1 cellular context compared by ENCODE assay signal in the genomic region with DNA sequence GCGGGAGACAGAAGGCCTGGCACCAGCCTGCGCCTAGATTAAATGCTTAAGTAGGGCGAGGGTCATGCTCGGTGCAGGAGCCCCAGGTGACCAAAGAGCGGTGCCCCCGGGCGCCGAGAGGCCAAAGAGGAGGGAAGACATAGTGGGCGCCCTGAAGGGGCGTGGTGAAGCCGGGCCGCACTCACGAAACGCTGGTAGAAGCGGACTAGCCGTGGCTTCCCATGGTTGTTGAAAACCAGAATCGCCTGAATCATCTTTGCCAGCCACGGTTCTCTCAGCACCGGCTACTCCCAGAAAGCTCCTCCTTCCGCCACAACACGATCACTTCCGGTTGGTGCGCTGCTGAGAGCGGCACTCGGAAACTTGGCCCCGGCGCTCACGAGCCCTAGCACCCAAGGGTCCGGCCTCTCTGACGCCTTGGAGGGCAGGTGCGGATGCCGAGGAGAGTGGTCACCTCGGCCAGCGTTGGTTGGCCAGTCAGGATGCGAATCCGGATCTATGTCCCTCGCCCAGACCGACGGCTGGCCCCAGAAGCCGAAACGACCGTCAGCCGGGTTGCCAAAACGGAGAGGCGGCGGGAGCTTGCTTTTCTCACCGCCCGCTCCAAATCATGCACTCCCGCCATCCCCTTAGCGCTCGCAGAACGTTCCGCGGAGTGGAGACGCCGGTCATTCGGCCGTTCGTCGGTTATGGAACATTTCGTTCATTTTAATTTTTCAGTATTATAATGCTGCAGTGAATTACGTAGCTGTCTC.
A peak's percentile ranks its signal among the peaks of the same experiment; 100 is the strongest.
TF ChIP-seq lines count a peak whose summit lies in the region.

A gene (minus strand): TSS at position 299 of the 755 bp plus-strand sequence. CDS start 45 bp downstream, at position 254.

TF ChIP-seq in K562, 482 proteins besides CTCF, POLR2A, EP300 and RAD21 (continued from another document and continues in another):
- TF ChIP-seq, protein P1, sequence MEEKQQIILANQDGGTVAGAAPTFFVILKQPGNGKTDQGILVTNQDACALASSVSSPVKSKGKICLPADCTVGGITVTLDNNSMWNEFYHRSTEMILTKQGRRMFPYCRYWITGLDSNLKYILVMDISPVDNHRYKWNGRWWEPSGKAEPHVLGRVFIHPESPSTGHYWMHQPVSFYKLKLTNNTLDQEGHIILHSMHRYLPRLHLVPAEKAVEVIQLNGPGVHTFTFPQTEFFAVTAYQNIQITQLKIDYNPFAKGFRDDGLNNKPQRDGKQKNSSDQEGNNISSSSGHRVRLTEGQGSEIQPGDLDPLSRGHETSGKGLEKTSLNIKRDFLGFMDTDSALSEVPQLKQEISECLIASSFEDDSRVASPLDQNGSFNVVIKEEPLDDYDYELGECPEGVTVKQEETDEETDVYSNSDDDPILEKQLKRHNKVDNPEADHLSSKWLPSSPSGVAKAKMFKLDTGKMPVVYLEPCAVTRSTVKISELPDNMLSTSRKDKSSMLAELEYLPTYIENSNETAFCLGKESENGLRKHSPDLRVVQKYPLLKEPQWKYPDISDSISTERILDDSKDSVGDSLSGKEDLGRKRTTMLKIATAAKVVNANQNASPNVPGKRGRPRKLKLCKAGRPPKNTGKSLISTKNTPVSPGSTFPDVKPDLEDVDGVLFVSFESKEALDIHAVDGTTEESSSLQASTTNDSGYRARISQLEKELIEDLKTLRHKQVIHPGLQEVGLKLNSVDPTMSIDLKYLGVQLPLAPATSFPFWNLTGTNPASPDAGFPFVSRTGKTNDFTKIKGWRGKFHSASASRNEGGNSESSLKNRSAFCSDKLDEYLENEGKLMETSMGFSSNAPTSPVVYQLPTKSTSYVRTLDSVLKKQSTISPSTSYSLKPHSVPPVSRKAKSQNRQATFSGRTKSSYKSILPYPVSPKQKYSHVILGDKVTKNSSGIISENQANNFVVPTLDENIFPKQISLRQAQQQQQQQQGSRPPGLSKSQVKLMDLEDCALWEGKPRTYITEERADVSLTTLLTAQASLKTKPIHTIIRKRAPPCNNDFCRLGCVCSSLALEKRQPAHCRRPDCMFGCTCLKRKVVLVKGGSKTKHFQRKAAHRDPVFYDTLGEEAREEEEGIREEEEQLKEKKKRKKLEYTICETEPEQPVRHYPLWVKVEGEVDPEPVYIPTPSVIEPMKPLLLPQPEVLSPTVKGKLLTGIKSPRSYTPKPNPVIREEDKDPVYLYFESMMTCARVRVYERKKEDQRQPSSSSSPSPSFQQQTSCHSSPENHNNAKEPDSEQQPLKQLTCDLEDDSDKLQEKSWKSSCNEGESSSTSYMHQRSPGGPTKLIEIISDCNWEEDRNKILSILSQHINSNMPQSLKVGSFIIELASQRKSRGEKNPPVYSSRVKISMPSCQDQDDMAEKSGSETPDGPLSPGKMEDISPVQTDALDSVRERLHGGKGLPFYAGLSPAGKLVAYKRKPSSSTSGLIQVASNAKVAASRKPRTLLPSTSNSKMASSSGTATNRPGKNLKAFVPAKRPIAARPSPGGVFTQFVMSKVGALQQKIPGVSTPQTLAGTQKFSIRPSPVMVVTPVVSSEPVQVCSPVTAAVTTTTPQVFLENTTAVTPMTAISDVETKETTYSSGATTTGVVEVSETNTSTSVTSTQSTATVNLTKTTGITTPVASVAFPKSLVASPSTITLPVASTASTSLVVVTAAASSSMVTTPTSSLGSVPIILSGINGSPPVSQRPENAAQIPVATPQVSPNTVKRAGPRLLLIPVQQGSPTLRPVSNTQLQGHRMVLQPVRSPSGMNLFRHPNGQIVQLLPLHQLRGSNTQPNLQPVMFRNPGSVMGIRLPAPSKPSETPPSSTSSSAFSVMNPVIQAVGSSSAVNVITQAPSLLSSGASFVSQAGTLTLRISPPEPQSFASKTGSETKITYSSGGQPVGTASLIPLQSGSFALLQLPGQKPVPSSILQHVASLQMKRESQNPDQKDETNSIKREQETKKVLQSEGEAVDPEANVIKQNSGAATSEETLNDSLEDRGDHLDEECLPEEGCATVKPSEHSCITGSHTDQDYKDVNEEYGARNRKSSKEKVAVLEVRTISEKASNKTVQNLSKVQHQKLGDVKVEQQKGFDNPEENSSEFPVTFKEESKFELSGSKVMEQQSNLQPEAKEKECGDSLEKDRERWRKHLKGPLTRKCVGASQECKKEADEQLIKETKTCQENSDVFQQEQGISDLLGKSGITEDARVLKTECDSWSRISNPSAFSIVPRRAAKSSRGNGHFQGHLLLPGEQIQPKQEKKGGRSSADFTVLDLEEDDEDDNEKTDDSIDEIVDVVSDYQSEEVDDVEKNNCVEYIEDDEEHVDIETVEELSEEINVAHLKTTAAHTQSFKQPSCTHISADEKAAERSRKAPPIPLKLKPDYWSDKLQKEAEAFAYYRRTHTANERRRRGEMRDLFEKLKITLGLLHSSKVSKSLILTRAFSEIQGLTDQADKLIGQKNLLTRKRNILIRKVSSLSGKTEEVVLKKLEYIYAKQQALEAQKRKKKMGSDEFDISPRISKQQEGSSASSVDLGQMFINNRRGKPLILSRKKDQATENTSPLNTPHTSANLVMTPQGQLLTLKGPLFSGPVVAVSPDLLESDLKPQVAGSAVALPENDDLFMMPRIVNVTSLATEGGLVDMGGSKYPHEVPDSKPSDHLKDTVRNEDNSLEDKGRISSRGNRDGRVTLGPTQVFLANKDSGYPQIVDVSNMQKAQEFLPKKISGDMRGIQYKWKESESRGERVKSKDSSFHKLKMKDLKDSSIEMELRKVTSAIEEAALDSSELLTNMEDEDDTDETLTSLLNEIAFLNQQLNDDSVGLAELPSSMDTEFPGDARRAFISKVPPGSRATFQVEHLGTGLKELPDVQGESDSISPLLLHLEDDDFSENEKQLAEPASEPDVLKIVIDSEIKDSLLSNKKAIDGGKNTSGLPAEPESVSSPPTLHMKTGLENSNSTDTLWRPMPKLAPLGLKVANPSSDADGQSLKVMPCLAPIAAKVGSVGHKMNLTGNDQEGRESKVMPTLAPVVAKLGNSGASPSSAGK (IDR thresholded peaks at IDR 0.05) = peak; percentile 96
- TF ChIP-seq, protein P2, sequence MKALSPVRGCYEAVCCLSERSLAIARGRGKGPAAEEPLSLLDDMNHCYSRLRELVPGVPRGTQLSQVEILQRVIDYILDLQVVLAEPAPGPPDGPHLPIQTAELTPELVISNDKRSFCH (CRISPR knock-in tag; IDR thresholded peaks at IDR 0.05) = no peak
- TF ChIP-seq, protein P2 (tag; IDR thresholded peaks at IDR 0.05) = peak; percentile 76; the same call in 1 of the 2 replicates
- TF ChIP-seq ZNF124 (CRISPR knock-in tag; IDR thresholded peaks at IDR 0.05) = no peak
- no peak for TF ChIP-seq SMARCE1 (IDR thresholded peaks at IDR 0.05)
- TF ChIP-seq, protein P3, sequence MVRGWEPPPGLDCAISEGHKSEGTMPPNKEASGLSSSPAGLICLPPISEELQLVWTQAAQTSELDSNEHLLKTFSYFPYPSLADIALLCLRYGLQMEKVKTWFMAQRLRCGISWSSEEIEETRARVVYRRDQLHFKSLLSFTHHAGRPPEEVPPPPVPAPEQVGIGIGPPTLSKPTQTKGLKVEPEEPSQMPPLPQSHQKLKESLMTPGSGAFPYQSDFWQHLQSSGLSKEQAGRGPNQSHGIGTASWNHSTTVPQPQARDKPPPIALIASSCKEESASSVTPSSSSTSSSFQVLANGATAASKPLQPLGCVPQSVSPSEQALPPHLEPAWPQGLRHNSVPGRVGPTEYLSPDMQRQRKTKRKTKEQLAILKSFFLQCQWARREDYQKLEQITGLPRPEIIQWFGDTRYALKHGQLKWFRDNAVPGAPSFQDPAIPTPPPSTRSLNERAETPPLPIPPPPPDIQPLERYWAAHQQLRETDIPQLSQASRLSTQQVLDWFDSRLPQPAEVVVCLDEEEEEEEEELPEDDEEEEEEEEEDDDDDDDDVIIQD (CRISPR knock-in tag; IDR thresholded peaks at IDR 0.05) = no peak
- TF ChIP-seq, protein P4, sequence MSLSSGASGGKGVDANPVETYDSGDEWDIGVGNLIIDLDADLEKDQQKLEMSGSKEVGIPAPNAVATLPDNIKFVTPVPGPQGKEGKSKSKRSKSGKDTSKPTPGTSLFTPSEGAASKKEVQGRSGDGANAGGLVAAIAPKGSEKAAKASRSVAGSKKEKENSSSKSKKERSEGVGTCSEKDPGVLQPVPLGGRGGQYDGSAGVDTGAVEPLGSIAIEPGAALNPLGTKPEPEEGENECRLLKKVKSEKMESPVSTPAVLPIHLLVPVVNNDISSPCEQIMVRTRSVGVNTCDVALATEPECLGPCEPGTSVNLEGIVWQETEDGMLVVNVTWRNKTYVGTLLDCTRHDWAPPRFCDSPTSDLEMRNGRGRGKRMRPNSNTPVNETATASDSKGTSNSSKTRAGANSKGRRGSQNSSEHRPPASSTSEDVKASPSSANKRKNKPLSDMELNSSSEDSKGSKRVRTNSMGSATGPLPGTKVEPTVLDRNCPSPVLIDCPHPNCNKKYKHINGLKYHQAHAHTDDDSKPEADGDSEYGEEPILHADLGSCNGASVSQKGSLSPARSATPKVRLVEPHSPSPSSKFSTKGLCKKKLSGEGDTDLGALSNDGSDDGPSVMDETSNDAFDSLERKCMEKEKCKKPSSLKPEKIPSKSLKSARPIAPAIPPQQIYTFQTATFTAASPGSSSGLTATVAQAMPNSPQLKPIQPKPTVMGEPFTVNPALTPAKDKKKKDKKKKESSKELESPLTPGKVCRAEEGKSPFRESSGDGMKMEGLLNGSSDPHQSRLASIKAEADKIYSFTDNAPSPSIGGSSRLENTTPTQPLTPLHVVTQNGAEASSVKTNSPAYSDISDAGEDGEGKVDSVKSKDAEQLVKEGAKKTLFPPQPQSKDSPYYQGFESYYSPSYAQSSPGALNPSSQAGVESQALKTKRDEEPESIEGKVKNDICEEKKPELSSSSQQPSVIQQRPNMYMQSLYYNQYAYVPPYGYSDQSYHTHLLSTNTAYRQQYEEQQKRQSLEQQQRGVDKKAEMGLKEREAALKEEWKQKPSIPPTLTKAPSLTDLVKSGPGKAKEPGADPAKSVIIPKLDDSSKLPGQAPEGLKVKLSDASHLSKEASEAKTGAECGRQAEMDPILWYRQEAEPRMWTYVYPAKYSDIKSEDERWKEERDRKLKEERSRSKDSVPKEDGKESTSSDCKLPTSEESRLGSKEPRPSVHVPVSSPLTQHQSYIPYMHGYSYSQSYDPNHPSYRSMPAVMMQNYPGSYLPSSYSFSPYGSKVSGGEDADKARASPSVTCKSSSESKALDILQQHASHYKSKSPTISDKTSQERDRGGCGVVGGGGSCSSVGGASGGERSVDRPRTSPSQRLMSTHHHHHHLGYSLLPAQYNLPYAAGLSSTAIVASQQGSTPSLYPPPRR (CRISPR knock-in tag; IDR thresholded peaks at IDR 0.05; ENCODE audit: borderline replicate concordance) = peak; percentile 80; the same call in 1 of the 2 replicates
- TF ChIP-seq XRCC5 (IDR thresholded peaks at IDR 0.05; ENCODE audit: low read depth, low read length) = peak; percentile 95
- no peak for TF ChIP-seq HIVEP1 (CRISPR knock-in tag; IDR thresholded peaks at IDR 0.05)
- TF ChIP-seq ZNF830 (CRISPR knock-in tag; IDR thresholded peaks at IDR 0.05) = no peak
- TF ChIP-seq RBM22 (IDR thresholded peaks at IDR 0.05; ENCODE audit: low read depth, low read length, poor library complexity, severe bottlenecking) = peak; percentile 79
- TF ChIP-seq NR2F6 (CRISPR knock-in tag; IDR thresholded peaks at IDR 0.05) = no peak
- TF ChIP-seq ZBTB7A (IDR thresholded peaks at IDR 0.05; ENCODE audit: borderline replicate concordance, control insufficient read depth, low read depth, low read length) = 0 out of 2 replicates have a peak, but pooled peaks have one; percentile 49
- TF ChIP-seq CAMTA2 (CRISPR knock-in tag; conservative IDR thresholded peaks at IDR 0.05) = 0 out of 2 replicates have a peak, but pooled peaks have one; percentile 53
- TF ChIP-seq, protein P5, sequence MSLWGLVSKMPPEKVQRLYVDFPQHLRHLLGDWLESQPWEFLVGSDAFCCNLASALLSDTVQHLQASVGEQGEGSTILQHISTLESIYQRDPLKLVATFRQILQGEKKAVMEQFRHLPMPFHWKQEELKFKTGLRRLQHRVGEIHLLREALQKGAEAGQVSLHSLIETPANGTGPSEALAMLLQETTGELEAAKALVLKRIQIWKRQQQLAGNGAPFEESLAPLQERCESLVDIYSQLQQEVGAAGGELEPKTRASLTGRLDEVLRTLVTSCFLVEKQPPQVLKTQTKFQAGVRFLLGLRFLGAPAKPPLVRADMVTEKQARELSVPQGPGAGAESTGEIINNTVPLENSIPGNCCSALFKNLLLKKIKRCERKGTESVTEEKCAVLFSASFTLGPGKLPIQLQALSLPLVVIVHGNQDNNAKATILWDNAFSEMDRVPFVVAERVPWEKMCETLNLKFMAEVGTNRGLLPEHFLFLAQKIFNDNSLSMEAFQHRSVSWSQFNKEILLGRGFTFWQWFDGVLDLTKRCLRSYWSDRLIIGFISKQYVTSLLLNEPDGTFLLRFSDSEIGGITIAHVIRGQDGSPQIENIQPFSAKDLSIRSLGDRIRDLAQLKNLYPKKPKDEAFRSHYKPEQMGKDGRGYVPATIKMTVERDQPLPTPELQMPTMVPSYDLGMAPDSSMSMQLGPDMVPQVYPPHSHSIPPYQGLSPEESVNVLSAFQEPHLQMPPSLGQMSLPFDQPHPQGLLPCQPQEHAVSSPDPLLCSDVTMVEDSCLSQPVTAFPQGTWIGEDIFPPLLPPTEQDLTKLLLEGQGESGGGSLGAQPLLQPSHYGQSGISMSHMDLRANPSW (CRISPR knock-in tag; IDR thresholded peaks at IDR 0.05) = no peak
- no peak for TF ChIP-seq GABPB2 (CRISPR knock-in tag; conservative IDR thresholded peaks at IDR 0.05)
- peak; percentile 12; the same call in 1 of the 2 replicates for TF ChIP-seq CBFA2T3 (IDR thresholded peaks at IDR 0.05)
- no peak for TF ChIP-seq NCOA2 (IDR thresholded peaks at IDR 0.05; ENCODE audit: partially characterized antibody in 2 of 2)
- TF ChIP-seq, protein P6, sequence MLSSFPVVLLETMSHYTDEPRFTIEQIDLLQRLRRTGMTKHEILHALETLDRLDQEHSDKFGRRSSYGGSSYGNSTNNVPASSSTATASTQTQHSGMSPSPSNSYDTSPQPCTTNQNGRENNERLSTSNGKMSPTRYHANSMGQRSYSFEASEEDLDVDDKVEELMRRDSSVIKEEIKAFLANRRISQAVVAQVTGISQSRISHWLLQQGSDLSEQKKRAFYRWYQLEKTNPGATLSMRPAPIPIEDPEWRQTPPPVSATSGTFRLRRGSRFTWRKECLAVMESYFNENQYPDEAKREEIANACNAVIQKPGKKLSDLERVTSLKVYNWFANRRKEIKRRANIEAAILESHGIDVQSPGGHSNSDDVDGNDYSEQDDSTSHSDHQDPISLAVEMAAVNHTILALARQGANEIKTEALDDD (IDR thresholded peaks at IDR 0.05) = peak; percentile 32; the same call in 1 of the 2 replicates
- no peak for TF ChIP-seq HDAC6 (IDR thresholded peaks at IDR 0.05; ENCODE audit: low read depth, low read length)
- TF ChIP-seq XRCC4 (IDR thresholded peaks at IDR 0.05; ENCODE audit: extremely low read depth, insufficient read depth, insufficient read length) = no peak
- TF ChIP-seq CREB1 (IDR thresholded peaks at IDR 0.05) = peak; percentile 77
- TF ChIP-seq CREB1 (CRISPR knock-in tag; IDR thresholded peaks at IDR 0.05) = peak; percentile 87
- TF ChIP-seq ZNF3 (CRISPR knock-in tag; IDR thresholded peaks at IDR 0.05) = no peak
- peak; percentile 98 for TF ChIP-seq L3MBTL2 (IDR thresholded peaks at IDR 0.05)
- TF ChIP-seq NFATC3 (IDR thresholded peaks at IDR 0.05) = no peak
